In genomic region chr12:19852100-19852855, GRCh38 we compare ENCODE assay signal across 17 cellular contexts.
"Had no signal": no experiment of that assay in that cellular context is flagged by ENCODE, and none has a peak within 500 bp of the region (broad histone marks: within the 10 kb centered on the region; RNA-seq: fewer than 3 reads in every experiment).

No MANE protein-coding gene starts in this region.

- H3K4me1 Mint-ChIP-seq: activated CD4-positive, alpha-beta T cell treated with anti-CD3 and anti-CD28 coated beads, Interleukin-2, amount 10 ng/mL, durations not matched to agents 7 days and 5 days had no signal

- H3K27ac Mint-ChIP-seq: activated CD4-positive, alpha-beta T cell treated with anti-CD3 and anti-CD28 coated beads, Interleukin-2, amount 10 ng/mL, durations not matched to agents 7 days and 5 days; activated naive CD8-positive, alpha-beta T cell treated with anti-CD3 and anti-CD28 coated beads for 36 hours; activated T-helper 1 cell treated with anti-CD3 and anti-CD28 coated beads, Interleukin-12 subunit alpha, Interleukin-12 subunit beta, Interleukin-2, Interleukin-4 antibody, amounts not matched to agents 30 ng/mL and 10 ng/mL and 1 ng/mL, durations not matched to agents 14 hours and 24 hours and 36 hours; dendritic cell treated with granulocyte-macrophage colony-stimulating factor and Interleukin-4, amounts not matched to agents 40 ng/mL and 50 ng/mL, for 4 days had no signal

- H3K36me3 ChIP-seq: breast epithelium, neutrophil, transverse colon had no signal

- H3K27me3 Mint-ChIP-seq: activated CD4-positive, alpha-beta T cell treated with anti-CD3 and anti-CD28 coated beads, Interleukin-2, amount 10 ng/mL, durations not matched to agents 7 days and 5 days; dendritic cell treated with granulocyte-macrophage colony-stimulating factor and Interleukin-4, amounts not matched to agents 40 ng/mL and 50 ng/mL, for 4 days had no signal

- H3K4me3 ChIP-seq: breast epithelium, lung, transverse colon had no signal

- H3K4me3 Mint-ChIP-seq: activated CD4-positive, alpha-beta T cell treated with anti-CD3 and anti-CD28 coated beads, Interleukin-2, amount 10 ng/mL, durations not matched to agents 7 days and 5 days; activated naive CD8-positive, alpha-beta T cell treated with anti-CD3 and anti-CD28 coated beads for 36 hours; activated T-helper 1 cell treated with anti-CD3 and anti-CD28 coated beads, Interleukin-12 subunit alpha, Interleukin-12 subunit beta, Interleukin-2, Interleukin-4 antibody, amounts not matched to agents 30 ng/mL and 10 ng/mL and 1 ng/mL, durations not matched to agents 14 hours and 24 hours and 36 hours; dendritic cell treated with granulocyte-macrophage colony-stimulating factor and Interleukin-4, amounts not matched to agents 40 ng/mL and 50 ng/mL, for 4 days had no signal

- H3K4me1 ChIP-seq: breast epithelium had no signal

- H3K27ac ChIP-seq: breast epithelium, neutrophil, transverse colon had no signal

- DNase-seq: activated CD4-positive, alpha-beta T cell treated with anti-CD3 and anti-CD28 coated beads, Interleukin-2, amount 10 ng/mL, durations not matched to agents 7 days and 5 days; activated CD8-positive, alpha-beta memory T cell treated with anti-CD3 and anti-CD28 coated beads for 24 hours; activated naive CD8-positive, alpha-beta T cell treated with anti-CD3 and anti-CD28 coated beads for 36 hours; anterior cingulate cortex; cerebellar nuclear complex; effector memory CD4-positive, alpha-beta T cell; foreskin fibroblast; hypothalamus; kidney; stimulated activated CD4-positive, alpha-beta T cell treated with anti-CD3 and anti-CD28 coated beads, Interleukin-4, amount 100 ng/mL, for 24 hours; stimulated activated naive CD4-positive, alpha-beta T cell; transverse colon had no signal

- H3K27me3 ChIP-seq: breast epithelium, neutrophil, transverse colon had no signal

- H3K9me3 ChIP-seq: neutrophil, transverse colon had no signal
